ENCODE assay signal across 1 cellular context in genomic region chr15:78065284-78065872, GRCh38.
TF ChIP-seq lines count a peak whose summit lies in the region.

No MANE protein-coding gene starts in this region.

TF ChIP-seq in SK-N-SH, 30 proteins besides CTCF, POLR2A, EP300 and RAD21 (continued from another document):
- TF ChIP-seq, protein P1, sequence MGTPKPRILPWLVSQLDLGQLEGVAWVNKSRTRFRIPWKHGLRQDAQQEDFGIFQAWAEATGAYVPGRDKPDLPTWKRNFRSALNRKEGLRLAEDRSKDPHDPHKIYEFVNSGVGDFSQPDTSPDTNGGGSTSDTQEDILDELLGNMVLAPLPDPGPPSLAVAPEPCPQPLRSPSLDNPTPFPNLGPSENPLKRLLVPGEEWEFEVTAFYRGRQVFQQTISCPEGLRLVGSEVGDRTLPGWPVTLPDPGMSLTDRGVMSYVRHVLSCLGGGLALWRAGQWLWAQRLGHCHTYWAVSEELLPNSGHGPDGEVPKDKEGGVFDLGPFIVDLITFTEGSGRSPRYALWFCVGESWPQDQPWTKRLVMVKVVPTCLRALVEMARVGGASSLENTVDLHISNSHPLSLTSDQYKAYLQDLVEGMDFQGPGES (IDR thresholded peaks at IDR 0.05; ENCODE audit: low read depth, low read length), result no peak
- TF ChIP-seq POLR2AphosphoS5 (IDR thresholded peaks at IDR 0.05; ENCODE audit: low read depth, low read length), result peak; percentile 53; the same call in 1 of the 2 replicates
- peak; percentile 47; the same call in 1 of the 2 replicates for TF ChIP-seq PBX3 (IDR thresholded peaks at IDR 0.05)
- TF ChIP-seq TCF12 (IDR thresholded peaks at IDR 0.05), result peak; percentile 67
